1 cellular context compared by ENCODE assay signal in the genomic region with DNA sequence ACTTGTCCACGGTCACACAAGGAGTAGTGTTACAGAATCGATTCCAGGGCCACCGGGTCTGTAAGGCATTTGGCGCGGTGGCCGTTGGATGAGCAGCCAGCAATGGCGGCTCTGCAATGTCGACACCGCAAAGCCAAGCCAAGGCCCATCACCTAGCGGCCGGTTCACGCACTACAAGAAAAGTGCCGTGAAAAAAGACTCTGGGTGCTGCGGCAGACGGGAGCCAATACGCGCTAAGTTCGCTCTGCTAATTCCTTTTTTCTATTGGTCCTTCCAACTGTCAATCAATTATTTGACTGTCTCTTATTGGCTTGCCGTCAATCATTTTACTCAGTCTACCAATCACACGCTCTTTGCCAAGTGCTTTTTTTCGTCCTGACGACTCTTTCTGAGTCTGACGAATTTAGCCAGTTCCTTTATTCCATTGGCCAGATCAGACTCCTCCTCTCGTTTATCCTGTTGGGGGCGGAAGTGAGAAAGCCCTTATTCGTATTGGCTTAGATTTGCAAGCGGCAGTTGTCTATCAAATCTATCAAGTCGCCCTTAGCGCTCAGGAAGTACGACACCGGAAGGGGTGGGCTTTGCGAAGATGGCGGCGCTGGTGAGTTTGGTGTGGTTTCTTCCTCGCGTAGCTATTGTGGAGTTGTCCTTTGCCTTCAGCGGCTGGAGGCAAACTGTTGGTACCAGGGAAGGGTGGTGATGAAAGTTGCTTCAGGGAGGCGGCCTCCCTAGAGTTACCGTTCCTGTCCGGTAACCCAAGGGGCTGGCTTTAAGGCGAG.
TF ChIP-seq lines count a peak whose summit lies in the region.

A gene with protein sequence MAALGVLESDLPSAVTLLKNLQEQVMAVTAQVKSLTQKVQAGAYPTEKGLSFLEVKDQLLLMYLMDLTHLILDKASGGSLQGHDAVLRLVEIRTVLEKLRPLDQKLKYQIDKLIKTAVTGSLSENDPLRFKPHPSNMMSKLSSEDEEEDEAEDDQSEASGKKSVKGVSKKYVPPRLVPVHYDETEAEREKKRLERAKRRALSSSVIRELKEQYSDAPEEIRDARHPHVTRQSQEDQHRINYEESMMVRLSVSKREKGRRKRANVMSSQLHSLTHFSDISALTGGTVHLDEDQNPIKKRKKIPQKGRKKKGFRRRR (plus strand): TSS at position 577 of the 779 bp plus-strand sequence. CDS start 13 bp downstream, at position 590.

TF ChIP-seq in WTC11, 78 proteins besides CTCF, POLR2A, EP300 and RAD21 (continued from another document):
- TF ChIP-seq, protein P1, sequence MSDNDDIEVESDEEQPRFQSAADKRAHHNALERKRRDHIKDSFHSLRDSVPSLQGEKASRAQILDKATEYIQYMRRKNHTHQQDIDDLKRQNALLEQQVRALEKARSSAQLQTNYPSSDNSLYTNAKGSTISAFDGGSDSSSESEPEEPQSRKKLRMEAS (CRISPR knock-in tag; IDR thresholded peaks at IDR 0.05) = peak; percentile 74
- peak; percentile 71; the same call in 1 of the 2 replicates for TF ChIP-seq FOXK1 (CRISPR knock-in tag; IDR thresholded peaks at IDR 0.05)
- TF ChIP-seq GABPB1 (CRISPR knock-in tag; IDR thresholded peaks at IDR 0.05) = peak; percentile 75
- TF ChIP-seq, protein P2, sequence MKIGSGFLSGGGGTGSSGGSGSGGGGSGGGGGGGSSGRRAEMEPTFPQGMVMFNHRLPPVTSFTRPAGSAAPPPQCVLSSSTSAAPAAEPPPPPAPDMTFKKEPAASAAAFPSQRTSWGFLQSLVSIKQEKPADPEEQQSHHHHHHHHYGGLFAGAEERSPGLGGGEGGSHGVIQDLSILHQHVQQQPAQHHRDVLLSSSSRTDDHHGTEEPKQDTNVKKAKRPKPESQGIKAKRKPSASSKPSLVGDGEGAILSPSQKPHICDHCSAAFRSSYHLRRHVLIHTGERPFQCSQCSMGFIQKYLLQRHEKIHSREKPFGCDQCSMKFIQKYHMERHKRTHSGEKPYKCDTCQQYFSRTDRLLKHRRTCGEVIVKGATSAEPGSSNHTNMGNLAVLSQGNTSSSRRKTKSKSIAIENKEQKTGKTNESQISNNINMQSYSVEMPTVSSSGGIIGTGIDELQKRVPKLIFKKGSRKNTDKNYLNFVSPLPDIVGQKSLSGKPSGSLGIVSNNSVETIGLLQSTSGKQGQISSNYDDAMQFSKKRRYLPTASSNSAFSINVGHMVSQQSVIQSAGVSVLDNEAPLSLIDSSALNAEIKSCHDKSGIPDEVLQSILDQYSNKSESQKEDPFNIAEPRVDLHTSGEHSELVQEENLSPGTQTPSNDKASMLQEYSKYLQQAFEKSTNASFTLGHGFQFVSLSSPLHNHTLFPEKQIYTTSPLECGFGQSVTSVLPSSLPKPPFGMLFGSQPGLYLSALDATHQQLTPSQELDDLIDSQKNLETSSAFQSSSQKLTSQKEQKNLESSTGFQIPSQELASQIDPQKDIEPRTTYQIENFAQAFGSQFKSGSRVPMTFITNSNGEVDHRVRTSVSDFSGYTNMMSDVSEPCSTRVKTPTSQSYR (CRISPR knock-in tag; IDR thresholded peaks at IDR 0.05) = no peak
- TF ChIP-seq, protein P3, sequence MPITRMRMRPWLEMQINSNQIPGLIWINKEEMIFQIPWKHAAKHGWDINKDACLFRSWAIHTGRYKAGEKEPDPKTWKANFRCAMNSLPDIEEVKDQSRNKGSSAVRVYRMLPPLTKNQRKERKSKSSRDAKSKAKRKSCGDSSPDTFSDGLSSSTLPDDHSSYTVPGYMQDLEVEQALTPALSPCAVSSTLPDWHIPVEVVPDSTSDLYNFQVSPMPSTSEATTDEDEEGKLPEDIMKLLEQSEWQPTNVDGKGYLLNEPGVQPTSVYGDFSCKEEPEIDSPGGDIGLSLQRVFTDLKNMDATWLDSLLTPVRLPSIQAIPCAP (CRISPR knock-in tag; IDR thresholded peaks at IDR 0.05) = no peak
- TF ChIP-seq ZNF396 (CRISPR knock-in tag; IDR thresholded peaks at IDR 0.05; ENCODE audit: borderline replicate concordance) = 0 out of 2 replicates have a peak, but pooled peaks have one; percentile 83
- TF ChIP-seq, protein P4, sequence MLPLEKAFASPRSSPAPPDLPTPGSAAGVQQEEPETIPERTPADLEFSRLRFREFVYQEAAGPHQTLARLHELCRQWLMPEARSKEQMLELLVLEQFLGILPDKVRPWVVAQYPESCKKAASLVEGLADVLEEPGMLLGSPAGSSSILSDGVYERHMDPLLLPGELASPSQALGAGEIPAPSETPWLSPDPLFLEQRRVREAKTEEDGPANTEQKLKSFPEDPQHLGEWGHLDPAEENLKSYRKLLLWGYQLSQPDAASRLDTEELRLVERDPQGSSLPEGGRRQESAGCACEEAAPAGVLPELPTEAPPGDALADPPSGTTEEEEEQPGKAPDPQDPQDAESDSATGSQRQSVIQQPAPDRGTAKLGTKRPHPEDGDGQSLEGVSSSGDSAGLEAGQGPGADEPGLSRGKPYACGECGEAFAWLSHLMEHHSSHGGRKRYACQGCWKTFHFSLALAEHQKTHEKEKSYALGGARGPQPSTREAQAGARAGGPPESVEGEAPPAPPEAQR (CRISPR knock-in tag; IDR thresholded peaks at IDR 0.05) = peak; percentile 96
- TF ChIP-seq, protein P5, sequence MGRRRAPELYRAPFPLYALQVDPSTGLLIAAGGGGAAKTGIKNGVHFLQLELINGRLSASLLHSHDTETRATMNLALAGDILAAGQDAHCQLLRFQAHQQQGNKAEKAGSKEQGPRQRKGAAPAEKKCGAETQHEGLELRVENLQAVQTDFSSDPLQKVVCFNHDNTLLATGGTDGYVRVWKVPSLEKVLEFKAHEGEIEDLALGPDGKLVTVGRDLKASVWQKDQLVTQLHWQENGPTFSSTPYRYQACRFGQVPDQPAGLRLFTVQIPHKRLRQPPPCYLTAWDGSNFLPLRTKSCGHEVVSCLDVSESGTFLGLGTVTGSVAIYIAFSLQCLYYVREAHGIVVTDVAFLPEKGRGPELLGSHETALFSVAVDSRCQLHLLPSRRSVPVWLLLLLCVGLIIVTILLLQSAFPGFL (CRISPR knock-in tag; IDR thresholded peaks at IDR 0.05; ENCODE audit: borderline replicate concordance) = 0 out of 2 replicates have a peak, but pooled peaks have one; percentile 27
- TF ChIP-seq JUN (CRISPR knock-in tag; IDR thresholded peaks at IDR 0.05) = no peak
